1 cellular context compared by ENCODE assay signal in the genomic region with DNA sequence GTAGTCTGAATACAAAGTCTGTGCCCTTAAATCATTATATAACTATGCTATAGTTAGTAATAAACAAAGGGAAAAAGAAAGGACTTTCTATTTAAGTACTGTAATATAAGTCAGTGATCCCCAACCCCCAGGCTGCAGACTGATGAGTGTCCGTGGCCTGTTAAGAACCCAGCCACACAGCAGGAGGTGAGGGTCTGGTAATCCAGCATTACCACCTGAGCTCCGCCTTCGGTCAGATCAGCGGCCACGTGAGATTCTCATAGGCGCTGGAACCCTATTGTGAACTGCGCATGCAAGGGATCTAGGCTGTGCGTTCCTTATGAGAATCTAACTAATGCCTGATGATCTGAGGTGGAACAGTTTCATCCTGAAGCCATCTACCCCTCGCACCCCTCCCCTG.
TF ChIP-seq lines count a peak whose summit lies in the region.

No MANE protein-coding gene starts in this region.

TF ChIP-seq in A549, 52 proteins besides CTCF, POLR2A, EP300 and RAD21 (continued from another document):
- TF ChIP-seq ELK1 (IDR thresholded peaks at IDR 0.05; ENCODE audit: low read depth, low read length) (no peak), ZNF302 (CRISPR knock-in tag; IDR thresholded peaks at IDR 0.05) (no peak)
